27 cellular contexts compared by ENCODE assay signal in genomic region chr17:38324732-38325131, GRCh38. TPM values are rescaled to one million over a fixed set of nuclear protein-coding genes. Genes with fewer than 3 reads are reported as not detected.
A peak's percentile ranks its signal among the peaks of the same experiment; 100 is the strongest.
DNase-seq lines count a peak whose midpoint lies in the region; ATAC-seq and TF ChIP-seq lines count a peak whose summit lies in the region.
"Had no signal": no experiment of that assay in that cellular context is flagged by ENCODE, and none has a peak within 500 bp of the region (broad histone marks: within the 10 kb centered on the region; RNA-seq: fewer than 3 reads in every experiment).

No MANE protein-coding gene starts in this region.

- peak overlapping the region; percentile 95 for H3K27ac Mint-ChIP-seq in GM23338
- H3K27ac Mint-ChIP-seq in progenitor cell of endocrine pancreas, result peak overlapping the region; percentile 26
- H3K27ac Mint-ChIP-seq: effector memory CD8-positive, alpha-beta T cell; memory B cell had no signal

- TF ChIP-seq CTCF in GM23338 (conservative IDR thresholded peaks at IDR 0.05; ENCODE audit: low read depth in 2 of 2) (no peak), progenitor cell of endocrine pancreas (IDR thresholded peaks at IDR 0.05; ENCODE audit: unreplicated experiment) (no peak)

- peaks cover 9% of the 10 kb centered on the region; the same call in 1 of the 2 replicates for H3K9me2 ChIP-seq in GM23338 (ENCODE audit: insufficient read depth)

- DNase-seq in GM23338 (ENCODE audit: low spot score) (no peak), SK-N-MC (ENCODE audit: low read depth, low spot score) (no peak), globus pallidus (ENCODE audit: low spot score) (peak; percentile 68), progenitor cell of endocrine pancreas (ENCODE audit: low spot score, unreplicated experiment) (no peak), KG1 (lab: John Stamatoyannopoulos, UW) (no peak), NCI-H69 (lab: John Stamatoyannopoulos, UW) (no peak), amygdala (lab: John Stamatoyannopoulos, UW) (no peak)
- DNase-seq: activated CD4-positive, alpha-beta T cell treated with anti-CD3 and anti-CD28 coated beads, Interleukin-2, amount 50 U/mL, for 1 hour; activated CD8-positive, alpha-beta memory T cell treated with anti-CD3 and anti-CD28 coated beads, Interleukin-2, amount 50 U/mL, for 4 hours; activated gamma-delta T cell treated with Interleukin-2 at 50 U/mL for 16 hours; adrenal gland; effector memory CD8-positive, alpha-beta T cell; heart left ventricle; naive thymus-derived CD8-positive, alpha-beta T cell; NCI-H1930; NCI-H446; psoas muscle had no signal

- no peaks in the 10 kb centered on the region for H3K79me2 ChIP-seq in GM23338 (replicated peaks; ENCODE audit: insufficient read depth)

- H3K4me3 Mint-ChIP-seq in GM23338, result no peak overlapping the region; the same call in 2 of the 3 replicates
- H3K4me3 Mint-ChIP-seq in progenitor cell of endocrine pancreas (ENCODE audit: low read depth), result no peak overlapping the region
- H3K4me3 Mint-ChIP-seq: central memory CD8-positive, alpha-beta T cell; effector memory CD8-positive, alpha-beta T cell; memory B cell; naive thymus-derived CD8-positive, alpha-beta T cell had no signal

- H3K27me3 Mint-ChIP-seq in GM23338 (ENCODE audit: insufficient read depth, low read depth, poor library complexity) (peaks cover 5% of the 10 kb centered on the region), progenitor cell of endocrine pancreas (peaks cover 17% of the 10 kb centered on the region)

- peak overlapping the region; percentile 78 for H3K4me2 ChIP-seq in GM23338

- ATAC-seq in GM23338 (no peak), HG02763 (IDR thresholded peaks at IDR 0.05; ENCODE audit: unreplicated experiment) (no peak)
- ATAC-seq: effector memory CD8-positive, alpha-beta T cell; heart left ventricle had no signal

- H3K4me1 ChIP-seq in GM23338 (ENCODE audit: insufficient read depth), result peaks cover 21% of the 10 kb centered on the region
- H3K4me1 ChIP-seq: adrenal gland, psoas muscle had no signal

- peaks cover 15% of the 10 kb centered on the region; the same call in 1 of the 2 replicates for H3F3A ChIP-seq in GM23338 (replicated peaks; ENCODE audit: low read depth)

- H3K27ac ChIP-seq in GM23338 (ENCODE audit: low read depth) (peak overlapping the region; percentile 95), SK-N-MC (0 out of 2 replicates have a peak overlapping the region, but pooled peaks have one; percentile 4)
- H3K27ac ChIP-seq: adrenal gland, HL-60, psoas muscle, RWPE1, spleen, thoracic aorta had no signal

- H3K9ac ChIP-seq in SK-N-MC (ENCODE audit: insufficient read length), result no peak overlapping the region

- peaks cover 49% of the 10 kb centered on the region for H3K4me1 Mint-ChIP-seq in GM23338
- H3K4me1 Mint-ChIP-seq in progenitor cell of endocrine pancreas (ENCODE audit: low read depth), result peaks cover 19% of the 10 kb centered on the region
- H3K4me1 Mint-ChIP-seq: central memory CD8-positive, alpha-beta T cell had no signal

- no peaks in the 10 kb centered on the region for H3K9me3 ChIP-seq in SK-N-MC (ENCODE audit: low read depth, low read length)
- H3K9me3 ChIP-seq: adrenal gland, heart left ventricle, psoas muscle, spleen, thoracic aorta had no signal

- H4K20me1 ChIP-seq in GM23338 (replicated peaks; ENCODE audit: insufficient read depth), result peaks cover 8% of the 10 kb centered on the region; the same call in 1 of the 2 replicates

- no peaks in the 10 kb centered on the region for H3K27me3 ChIP-seq in GM23338 (ENCODE audit: insufficient read depth)
- H3K27me3 ChIP-seq: adrenal gland, heart left ventricle, spleen had no signal

- H3K4me3 ChIP-seq in GM23338 (no peak overlapping the region), SK-N-MC (no peak overlapping the region)
- H3K4me3 ChIP-seq: adrenal gland, heart left ventricle, K562, psoas muscle, spleen, thoracic aorta had no signal

- H3K9me3 Mint-ChIP-seq in GM23338 (no peaks in the 10 kb centered on the region), progenitor cell of endocrine pancreas (ENCODE audit: low read depth) (no peaks in the 10 kb centered on the region)
- H3K9me3 Mint-ChIP-seq: central memory CD8-positive, alpha-beta T cell; effector memory CD8-positive, alpha-beta T cell; memory B cell; naive thymus-derived CD8-positive, alpha-beta T cell had no signal

- H3K36me3 Mint-ChIP-seq in GM23338 (ENCODE audit: low read depth) (peaks cover 31% of the 10 kb centered on the region), progenitor cell of endocrine pancreas (ENCODE audit: insufficient read depth) (peaks cover 11% of the 10 kb centered on the region)

- no peak overlapping the region for H2AFZ ChIP-seq in GM23338

- H3K36me3 ChIP-seq in GM23338 (ENCODE audit: insufficient read depth), result peaks cover 15% of the 10 kb centered on the region
- H3K36me3 ChIP-seq in SK-N-MC (ENCODE audit: insufficient read depth, low read length), result peaks cover 16% of the 10 kb centered on the region

TF ChIP-seq in GM23338, 12 proteins besides CTCF, POLR2A, EP300 and RAD21 (continues in another document):
- no peak for TF ChIP-seq STAT1 (IDR thresholded peaks at IDR 0.05; ENCODE audit: unreplicated experiment)
- TF ChIP-seq ETS1 (IDR thresholded peaks at IDR 0.05), result no peak

RNA-seq across cellular contexts. Expression of gene GPR179, which starts 19.0 kb away (rescaled TPM):
- 0.03 and 0.04 TPM in 2 replicates for total RNA-seq in GM23338 (2014; rRNA removed; shearing (Covaris generic))
- polyA plus RNA-seq in GM23338 (2016; fragmentation: Nextera tagmentation; extraction: Ambion mirVana), result 0.03 TPM in 2 replicates
- 0.27 and 0.41 TPM in 2 replicates for total RNA-seq in progenitor cell of endocrine pancreas
- total RNA-seq: K562 had no signal
- polyA plus RNA-seq: AG04450; fibroblast of lung; K562; naive thymus-derived CD8-positive, alpha-beta T cell had no signal

RNA-seq across cellular contexts. Expression of gene SOCS7, which starts 26.9 kb away (rescaled TPM):
- total RNA-seq in GM23338 (2014; rRNA removed; shearing (Covaris generic)), result 26.1 and 29.2 TPM in 2 replicates
- 5.0 and 5.1 TPM in 2 replicates for polyA plus RNA-seq in GM23338 (2016; fragmentation: Nextera tagmentation; extraction: Ambion mirVana)
- total RNA-seq in progenitor cell of endocrine pancreas, result 31.3 and 31.6 TPM in 2 replicates

RNA-seq across cellular contexts. Expression of gene MRPL45, which starts 27.8 kb away (rescaled TPM):
- 63.9 and 65.7 TPM in 2 replicates for total RNA-seq in GM23338 (2014; rRNA removed; shearing (Covaris generic))
- 42.6 and 43.5 TPM in 2 replicates for polyA plus RNA-seq in GM23338 (2016; fragmentation: Nextera tagmentation; extraction: Ambion mirVana)
- 41.8 and 46.3 TPM in 2 replicates for total RNA-seq in progenitor cell of endocrine pancreas
